Comparison of ENCODE assay signal across 8 cellular contexts in the genomic region with DNA sequence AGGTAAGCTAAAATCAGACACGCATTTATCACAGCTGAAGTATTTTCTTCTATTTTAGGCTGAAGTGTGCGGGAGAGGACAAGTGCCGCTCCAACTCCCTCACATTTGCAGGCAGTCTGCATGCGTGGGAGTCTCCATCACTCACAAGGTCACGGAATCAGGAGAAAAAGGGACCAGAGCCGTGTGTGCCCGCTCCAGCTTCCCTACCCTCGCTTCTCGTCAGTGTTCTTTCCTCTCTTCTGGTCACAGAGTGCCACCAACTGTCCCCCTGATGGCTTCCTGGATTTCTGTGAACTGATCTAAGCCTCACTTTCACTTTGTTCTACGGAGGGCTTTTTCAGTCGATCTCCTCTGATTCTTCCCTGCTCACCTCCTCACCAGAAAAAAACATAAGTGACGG.
A peak's percentile ranks its signal among the peaks of the same experiment; 100 is the strongest.
DNase-seq lines count a peak whose midpoint lies in the region; ATAC-seq lines count a peak whose summit lies in the region.

No MANE protein-coding gene starts in this region.

- peak; percentile 71 for ATAC-seq in GM18861 (IDR thresholded peaks at IDR 0.05; ENCODE audit: unreplicated experiment)
- peak; percentile 86 for ATAC-seq in HG03175 (IDR thresholded peaks at IDR 0.05; ENCODE audit: unreplicated experiment)
- ATAC-seq in T-cell (replicated peaks in 1 of 4): no peak

- H3K4me3 Mint-ChIP-seq in T-cell: peak overlapping the region in 2 of 3 donors; percentile 17 to 57

- no peaks in the 10 kb centered on the region for H3K36me3 Mint-ChIP-seq in T-cell

- no peaks in the 10 kb centered on the region for H3K4me1 Mint-ChIP-seq in T-cell

- CTCF ChIA-PET in T-cell (lab: Charles Lee): no interaction called here

- no peaks in the 10 kb centered on the region for H3K27me3 Mint-ChIP-seq in T-cell

- peaks cover 0 to 7% (median 5%) of the 10 kb centered on the region in 3 donors for H3K9me3 Mint-ChIP-seq in T-cell

- DNase-seq in ACHN (peak; percentile 22), T-cell (no peak), myocyte (ENCODE audit: low read depth) (peak; percentile 2), HK-2 (ENCODE audit: unreplicated experiment) (no peak), NCI-H226 (no peak)
- no peak for DNase-seq in stimulated activated CD8-positive, alpha-beta memory T cell treated with anti-CD3 and anti-CD28 coated beads, Interleukin-4, amount 100 ng/mL, for 48 hours

- no peak overlapping the region for H3K27ac Mint-ChIP-seq in T-cell

- POLR2A ChIA-PET in T-cell (lab: Charles Lee): no interaction called here

- in situ Hi-C loops in ACHN (cut with HindIII; ENCODE audit: low pct_ligation_motif_present, low pct_unique_long_range_greater_than_20kb, low sequenced_read_pairs): no loop called here

Comparison
In these comparisons a context has a peak if more than half of its experiments do, and no peak if none do; other contexts are left out.
1. DNase-seq: peak in ACHN (single experiment) and myocyte (single experiment); none in T-cell (0 of 34), stimulated activated CD8-positive, alpha-beta memory T cell treated with anti-CD3 and anti-CD28 coated beads, Interleukin-4, amount 100 ng/mL, for 48 hours (single experiment), HK-2 (single experiment) and NCI-H226 (single experiment).
2. ATAC-seq: peak in GM18861 (single experiment) and HG03175 (single experiment); none in T-cell (0 of 4).